In genomic region chr21:45403825-45404725, GRCh38 we compare ENCODE assay signal across 8 cellular contexts. TPM values are rescaled to one million over a fixed set of nuclear protein-coding genes. Genes with fewer than 3 reads are reported as not detected.
A peak's percentile ranks its signal among the peaks of the same experiment; 100 is the strongest.
DNase-seq lines count a peak whose midpoint lies in the region; ATAC-seq and TF ChIP-seq lines count a peak whose summit lies in the region.

No MANE protein-coding gene starts in this region.

- H3K4me3 ChIP-seq in left lung (peak overlapping the region; percentile 31 to 51), tibial artery (peak overlapping the region; percentile 74 to 79)

- peaks cover 5% of the 10 kb centered on the region for H3K36me3 Mint-ChIP-seq in MCF 10A (ENCODE audit: insufficient read depth, unreplicated experiment)

- DNase-seq in activated CD8-positive, alpha-beta memory T cell treated with anti-CD3 and anti-CD28 coated beads for 24 hours: peak; percentile 61
- DNase-seq in activated CD8-positive, alpha-beta memory T cell treated with anti-CD3 and anti-CD28 coated beads, Interleukin-2, amount 50 U/mL, for 4 hours: no peak
- DNase-seq in MCF 10A (ENCODE audit: unreplicated experiment) (peak; percentile 9), left lung (peak; percentile 46 to 80), tibial artery (peak; percentile 76 to 94), SHP77 treated with DMSO at 0.1 percent for 48 hours (lab: John Stamatoyannopoulos, UW) (no peak), GM10266 (ENCODE audit: extremely low spot score) (no peak)

- BruUV-seq in MCF 10A (replicated peaks; lab: Mats Ljungman, UMichigan): no TSS peak

- H3K27ac ChIP-seq in left lung (peak overlapping the region in 1 of 2 donors; percentile 41), tibial artery (peak overlapping the region; percentile 87 to 91)

- CTCF ChIA-PET in MCF 10A (lab: Yijun Ruan, JAX): no interaction called here

- no peak overlapping the region for H3K27ac Mint-ChIP-seq in MCF 10A (ENCODE audit: low read depth, unreplicated experiment)

- no peaks in the 10 kb centered on the region for H3K4me1 Mint-ChIP-seq in MCF 10A (ENCODE audit: insufficient read depth, unreplicated experiment)

- H3K4me1 ChIP-seq in left lung: peaks cover 5 to 28% of the 10 kb centered on the region in 2 donors
- H3K4me1 ChIP-seq in tibial artery: peaks cover 0 to 45% (median 36%) of the 10 kb centered on the region in 4 donors

- H3K4me3 Mint-ChIP-seq in MCF 10A (ENCODE audit: unreplicated experiment): peak overlapping the region; percentile 74

- TF ChIP-seq CTCF in MCF 10A (IDR thresholded peaks at IDR 0.05; ENCODE audit: unreplicated experiment) (no peak), left lung (IDR thresholded peaks at IDR 0.05) (no peak), tibial artery (IDR thresholded peaks at IDR 0.05) (no peak), GM10266 (IDR thresholded peaks at IDR 0.05; ENCODE audit: control insufficient read depth, insufficient read depth, low read depth, missing control alignments) (no peak)

- H3K9me3 ChIP-seq in left lung (peaks cover 0 to 6% of the 10 kb centered on the region in 2 donors), tibial artery (no peaks in the 10 kb centered on the region)

- H3K27me3 ChIP-seq in left lung: peaks cover 3 to 72% of the 10 kb centered on the region in 2 donors
- no peaks in the 10 kb centered on the region for H3K27me3 ChIP-seq in tibial artery

- H3K36me3 ChIP-seq in left lung (no peaks in the 10 kb centered on the region), tibial artery (peaks cover 0 to 4% (median 0%) of the 10 kb centered on the region in 3 donors)

- POLR2A ChIA-PET in MCF 10A (lab: Yijun Ruan, JAX): no interaction called here

- ATAC-seq in left lung (peak; percentile 36), GM21528 (IDR thresholded peaks at IDR 0.05; ENCODE audit: low FRiP score, unreplicated experiment) (no peak)

- intact Hi-C loops in MCF 10A (cut with micrococcal nuclease): no loop called here
- intact Hi-C loops in left lung (cut with DNase I): no loop called here
- intact Hi-C loops in tibial artery (cut with DNase I; ENCODE audit: low total_unique reads): loop anchor here (10.0 kb wide), 1 partner anchor 109 kb away; no protein-coding TSS in a partner anchor

- peaks cover 16% of the 10 kb centered on the region for H3K27me3 Mint-ChIP-seq in MCF 10A (ENCODE audit: insufficient read depth, unreplicated experiment)

- H3K9me3 Mint-ChIP-seq in MCF 10A (ENCODE audit: unreplicated experiment): peaks cover 9% of the 10 kb centered on the region

RNA-seq across cellular contexts. Expression of gene COL18A1, which starts 0.9 kb away (rescaled TPM):
- 2.1 and 3.4 TPM in 2 replicates for total RNA-seq in MCF 10A (2022)
- total RNA-seq in left lung: 10 to 100 TPM; 64.8 to 90.2 TPM

Comparison
In these comparisons a context has a peak if more than half of its experiments do, and no peak if none do; other contexts are left out.
1. DNase-seq: peak in activated CD8-positive, alpha-beta memory T cell treated with anti-CD3 and anti-CD28 coated beads for 24 hours (single experiment), MCF 10A (single experiment), left lung (2 of 2) and tibial artery (2 of 2); none in activated CD8-positive, alpha-beta memory T cell treated with anti-CD3 and anti-CD28 coated beads, Interleukin-2, amount 50 U/mL, for 4 hours (single experiment), SHP77 treated with DMSO at 0.1 percent for 48 hours (single experiment) and GM10266 (single experiment).
2. RNA of gene COL18A1, which starts 0.9 kb away (total RNA-seq): 64.8 to 90.2 TPM in left lung; 2.1 to 3.4 TPM in MCF 10A; every median in the first group is over 10 times any median in the second.